9 cellular contexts compared by ENCODE assay signal in the genomic region with DNA sequence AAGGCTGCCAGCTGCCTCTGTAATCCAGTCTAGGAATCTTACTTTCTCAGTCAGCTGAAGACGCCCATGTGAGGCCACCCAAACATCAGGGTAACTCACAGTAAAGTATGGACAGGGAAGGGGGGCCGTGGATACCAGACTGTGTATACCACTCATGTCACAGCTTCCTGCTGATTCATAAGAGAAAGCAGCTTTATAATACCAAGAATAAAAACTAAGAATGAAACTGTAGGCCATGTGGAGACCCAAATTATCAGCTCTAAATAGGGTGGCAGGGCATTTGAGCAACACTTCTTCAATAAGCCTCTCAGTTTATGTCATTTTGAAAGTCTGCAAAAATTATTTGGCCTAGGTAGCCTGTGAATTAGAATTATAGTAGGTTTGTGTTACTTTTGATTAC.
DNase-seq lines count a peak whose midpoint lies in the region; ATAC-seq lines count a peak whose summit lies in the region.
"Had no signal": no experiment of that assay in that cellular context is flagged by ENCODE, and none has a peak within 500 bp of the region (broad histone marks: within the 10 kb centered on the region; RNA-seq: fewer than 3 reads in every experiment).

No MANE protein-coding gene starts in this region.

- peaks cover 5% of the 10 kb centered on the region for H3K36me3 Mint-ChIP-seq in stimulated activated effector memory CD8-positive, alpha-beta T cell treated with anti-CD3 and anti-CD28 coated beads, Interleukin-12 subunit alpha, Interleukin-12 subunit beta, amount 100 ng/mL, for 72 hours

- H3K9me3 Mint-ChIP-seq in stimulated activated effector memory CD8-positive, alpha-beta T cell treated with anti-CD3 and anti-CD28 coated beads, Interleukin-12 subunit alpha, Interleukin-12 subunit beta, amount 100 ng/mL, for 72 hours, result no peaks in the 10 kb centered on the region
- H3K9me3 Mint-ChIP-seq: IgD-negative memory B cell had no signal

- WGBS in aorta, 2 donors, result 88 to 93% methylated on average over 2 of the region's 2 CpGs

- H3K27ac Mint-ChIP-seq in stimulated activated effector memory CD8-positive, alpha-beta T cell treated with anti-CD3 and anti-CD28 coated beads, Interleukin-12 subunit alpha, Interleukin-12 subunit beta, amount 100 ng/mL, for 72 hours, result no peak overlapping the region
- H3K27ac Mint-ChIP-seq: IgD-negative memory B cell had no signal

- no peaks in the 10 kb centered on the region for H3K27me3 ChIP-seq in aorta (ENCODE audit: control insufficient read depth in 1 of 2, insufficient read depth in 2 of 2, low read length in 1 of 2)

- H3K9me3 ChIP-seq in aorta (ENCODE audit: control insufficient read depth, low read length), result no peaks in the 10 kb centered on the region

- no peaks in the 10 kb centered on the region for H3K4me1 ChIP-seq in aorta (ENCODE audit: control insufficient read depth in 1 of 2, insufficient read depth in 2 of 2, low read length in 2 of 2)

- intact Hi-C loops in aorta (cut with DNase I), result no loop called here

- no peak overlapping the region for H3K4me3 Mint-ChIP-seq in stimulated activated effector memory CD8-positive, alpha-beta T cell treated with anti-CD3 and anti-CD28 coated beads, Interleukin-12 subunit alpha, Interleukin-12 subunit beta, amount 100 ng/mL, for 72 hours
- H3K4me3 Mint-ChIP-seq: IgD-negative memory B cell had no signal

- peak; percentile 98 for ATAC-seq in GM21619 (IDR thresholded peaks at IDR 0.05; ENCODE audit: unreplicated experiment)
- ATAC-seq in HG03280 (IDR thresholded peaks at IDR 0.05; ENCODE audit: unreplicated experiment), result peak; percentile 97
- ATAC-seq in stimulated activated effector memory CD8-positive, alpha-beta T cell treated with anti-CD3 and anti-CD28 coated beads, Interleukin-12 subunit alpha, Interleukin-12 subunit beta, amount 100 ng/mL, for 72 hours, result peak; percentile 98
- no peak for ATAC-seq in aorta (ENCODE audit: low FRiP score)

- H3K4me3 ChIP-seq in aorta (ENCODE audit: low read length in 2 of 2), result no peak overlapping the region

- no peak overlapping the region for H3K27ac ChIP-seq in aorta (ENCODE audit: low read depth in 1 of 2, low read length in 2 of 2)

- peaks cover 2 to 5% of the 10 kb centered on the region in 2 donors for H3K36me3 ChIP-seq in aorta (ENCODE audit: control insufficient read depth in 1 of 2, insufficient read depth in 2 of 2, low read length in 1 of 2)

- DNase-seq in activated naive CD4-positive, alpha-beta T cell treated with Interleukin-2 at 50 U/mL for 16 hours, result peak; percentile 7
- DNase-seq in activated naive CD4-positive, alpha-beta T cell (lab: John Stamatoyannopoulos, UW), result no peak
- DNase-seq in stimulated activated effector memory CD8-positive, alpha-beta T cell treated with anti-CD3 and anti-CD28 coated beads, Interleukin-12 subunit alpha, Interleukin-12 subunit beta, amount 100 ng/mL, for 72 hours (ENCODE audit: low spot score in 2 of 2), result peak; percentile 7 to 72
- DNase-seq in aorta (no peak), DMS114 treated with DMSO at 0.1 percent for 48 hours (lab: John Stamatoyannopoulos, UW; ENCODE audit: unreplicated experiment) (no peak)
- no peak for DNase-seq in stimulated activated naive CD4-positive, alpha-beta T cell (lab: John Stamatoyannopoulos, UW)

- H3K4me1 Mint-ChIP-seq in stimulated activated effector memory CD8-positive, alpha-beta T cell treated with anti-CD3 and anti-CD28 coated beads, Interleukin-12 subunit alpha, Interleukin-12 subunit beta, amount 100 ng/mL, for 72 hours, result peaks cover 10% of the 10 kb centered on the region

Comparison
In these comparisons a context has a peak if more than half of its experiments do, and no peak if none do; other contexts are left out.
1. DNase-seq: peak in activated naive CD4-positive, alpha-beta T cell treated with Interleukin-2 at 50 U/mL for 16 hours (single experiment) and stimulated activated effector memory CD8-positive, alpha-beta T cell treated with anti-CD3 and anti-CD28 coated beads, Interleukin-12 subunit alpha, Interleukin-12 subunit beta, amount 100 ng/mL, for 72 hours (2 of 2); none in activated naive CD4-positive, alpha-beta T cell (0 of 4), aorta (0 of 2), stimulated activated naive CD4-positive, alpha-beta T cell (0 of 6) and DMS114 treated with DMSO at 0.1 percent for 48 hours (single experiment).